1 cellular context compared by ENCODE assay signal in the genomic region with DNA sequence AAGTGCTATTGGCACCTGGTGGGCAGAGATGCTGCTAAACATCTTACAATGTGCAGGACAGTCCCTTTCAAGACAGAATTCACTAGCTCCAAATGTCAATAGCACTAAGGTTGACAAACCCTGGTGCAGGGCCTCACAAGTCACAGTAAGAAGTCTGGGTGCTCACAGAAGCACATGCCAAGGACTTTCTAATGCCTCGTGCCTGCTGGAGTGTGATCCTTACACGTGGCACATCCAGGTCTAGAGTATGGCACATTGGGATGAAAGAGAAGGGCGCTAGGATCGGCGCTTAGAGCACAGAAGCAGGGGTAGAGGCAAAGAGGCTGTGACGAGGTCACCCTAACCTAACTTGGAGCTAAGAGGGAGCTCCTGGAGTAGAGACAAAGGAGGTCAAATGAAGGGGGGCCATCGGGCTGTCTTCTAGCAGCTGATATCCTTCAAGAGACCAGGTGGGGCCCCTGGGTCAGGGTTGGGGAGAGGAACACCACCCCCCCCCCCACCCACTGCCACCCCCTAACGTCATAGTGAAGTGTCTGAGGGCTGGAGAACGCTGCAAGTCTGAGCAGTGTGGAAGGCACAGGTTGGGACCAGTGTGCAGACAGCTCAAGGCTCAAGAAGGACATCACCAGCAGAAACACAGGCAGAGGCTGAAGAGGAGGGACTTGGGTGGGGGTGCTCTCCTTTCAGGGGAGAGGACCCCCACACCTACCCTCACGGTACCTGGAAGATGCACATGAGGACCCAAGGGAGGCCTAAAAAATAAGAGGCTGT.
TF ChIP-seq lines count a peak whose summit lies in the region.

No MANE protein-coding gene starts in this region.

TF ChIP-seq in K562, 482 proteins besides CTCF, POLR2A, EP300 and RAD21 (continued from another document):
- TF ChIP-seq CTBP1 (IDR thresholded peaks at IDR 0.05; ENCODE audit: borderline replicate concordance) (no peak), EHMT2 (IDR thresholded peaks at IDR 0.05) (no peak), L3MBTL2 (IDR thresholded peaks at IDR 0.05) (no peak), JUND (IDR thresholded peaks at IDR 0.05; ENCODE audit: borderline replicate concordance, low read depth, low read length) (no peak), JUND (tag; IDR thresholded peaks at IDR 0.05; ENCODE audit: borderline replicate concordance, low read depth, low read length) (no peak), RFX5 (IDR thresholded peaks at IDR 0.05; ENCODE audit: low read depth, low read length) (no peak), ZNF3 (CRISPR knock-in tag; IDR thresholded peaks at IDR 0.05) (no peak), ZC3H4 (CRISPR knock-in tag; IDR thresholded peaks at IDR 0.05; ENCODE audit: borderline replicate concordance) (no peak), ELF1 (tag; IDR thresholded peaks at IDR 0.05) (no peak), GABPB1 (CRISPR knock-in tag; IDR thresholded peaks at IDR 0.05) (peak; percentile 45; the same call in 1 of the 2 replicates), TBP (optimal IDR thresholded peaks at IDR 0.05; ENCODE audit: low read depth, low read length) (peak; percentile 14), SMARCB1 (IDR thresholded peaks at IDR 0.05; ENCODE audit: insufficient read length, low read depth) (no peak), MED1 (CRISPR knock-in tag; IDR thresholded peaks at IDR 0.05; ENCODE audit: borderline replicate concordance) (no peak), RBM34 (IDR thresholded peaks at IDR 0.05; ENCODE audit: borderline replicate concordance, insufficient read depth, low read length) (no peak)
- TF ChIP-seq, protein P1, sequence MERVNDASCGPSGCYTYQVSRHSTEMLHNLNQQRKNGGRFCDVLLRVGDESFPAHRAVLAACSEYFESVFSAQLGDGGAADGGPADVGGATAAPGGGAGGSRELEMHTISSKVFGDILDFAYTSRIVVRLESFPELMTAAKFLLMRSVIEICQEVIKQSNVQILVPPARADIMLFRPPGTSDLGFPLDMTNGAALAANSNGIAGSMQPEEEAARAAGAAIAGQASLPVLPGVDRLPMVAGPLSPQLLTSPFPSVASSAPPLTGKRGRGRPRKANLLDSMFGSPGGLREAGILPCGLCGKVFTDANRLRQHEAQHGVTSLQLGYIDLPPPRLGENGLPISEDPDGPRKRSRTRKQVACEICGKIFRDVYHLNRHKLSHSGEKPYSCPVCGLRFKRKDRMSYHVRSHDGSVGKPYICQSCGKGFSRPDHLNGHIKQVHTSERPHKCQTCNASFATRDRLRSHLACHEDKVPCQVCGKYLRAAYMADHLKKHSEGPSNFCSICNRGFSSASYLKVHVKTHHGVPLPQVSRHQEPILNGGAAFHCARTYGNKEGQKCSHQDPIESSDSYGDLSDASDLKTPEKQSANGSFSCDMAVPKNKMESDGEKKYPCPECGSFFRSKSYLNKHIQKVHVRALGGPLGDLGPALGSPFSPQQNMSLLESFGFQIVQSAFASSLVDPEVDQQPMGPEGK (CRISPR knock-in tag; IDR thresholded peaks at IDR 0.05; ENCODE audit: borderline replicate concordance): no peak
- TF ChIP-seq, protein P2, sequence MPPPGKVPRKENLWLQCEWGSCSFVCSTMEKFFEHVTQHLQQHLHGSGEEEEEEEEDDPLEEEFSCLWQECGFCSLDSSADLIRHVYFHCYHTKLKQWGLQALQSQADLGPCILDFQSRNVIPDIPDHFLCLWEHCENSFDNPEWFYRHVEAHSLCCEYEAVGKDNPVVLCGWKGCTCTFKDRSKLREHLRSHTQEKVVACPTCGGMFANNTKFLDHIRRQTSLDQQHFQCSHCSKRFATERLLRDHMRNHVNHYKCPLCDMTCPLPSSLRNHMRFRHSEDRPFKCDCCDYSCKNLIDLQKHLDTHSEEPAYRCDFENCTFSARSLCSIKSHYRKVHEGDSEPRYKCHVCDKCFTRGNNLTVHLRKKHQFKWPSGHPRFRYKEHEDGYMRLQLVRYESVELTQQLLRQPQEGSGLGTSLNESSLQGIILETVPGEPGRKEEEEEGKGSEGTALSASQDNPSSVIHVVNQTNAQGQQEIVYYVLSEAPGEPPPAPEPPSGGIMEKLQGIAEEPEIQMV (tag; conservative IDR thresholded peaks at IDR 0.05; ENCODE audit: low read depth): peak; percentile 45; the same call in 1 of the 2 replicates
- TF ChIP-seq, protein P3, sequence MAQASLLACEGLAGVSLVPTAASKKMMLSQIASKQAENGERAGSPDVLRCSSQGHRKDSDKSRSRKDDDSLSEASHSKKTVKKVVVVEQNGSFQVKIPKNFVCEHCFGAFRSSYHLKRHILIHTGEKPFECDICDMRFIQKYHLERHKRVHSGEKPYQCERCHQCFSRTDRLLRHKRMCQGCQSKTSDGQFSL (CRISPR knock-in tag; IDR thresholded peaks at IDR 0.05): 0 out of 2 replicates have a peak, but pooled peaks have one; percentile 58
- TF ChIP-seq, protein P3 (tag; IDR thresholded peaks at IDR 0.05): no peak
- TF ChIP-seq, protein P4, sequence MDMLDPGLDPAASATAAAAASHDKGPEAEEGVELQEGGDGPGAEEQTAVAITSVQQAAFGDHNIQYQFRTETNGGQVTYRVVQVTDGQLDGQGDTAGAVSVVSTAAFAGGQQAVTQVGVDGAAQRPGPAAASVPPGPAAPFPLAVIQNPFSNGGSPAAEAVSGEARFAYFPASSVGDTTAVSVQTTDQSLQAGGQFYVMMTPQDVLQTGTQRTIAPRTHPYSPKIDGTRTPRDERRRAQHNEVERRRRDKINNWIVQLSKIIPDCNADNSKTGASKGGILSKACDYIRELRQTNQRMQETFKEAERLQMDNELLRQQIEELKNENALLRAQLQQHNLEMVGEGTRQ (CRISPR knock-in tag; IDR thresholded peaks at IDR 0.05): no peak
- TF ChIP-seq, protein P5, sequence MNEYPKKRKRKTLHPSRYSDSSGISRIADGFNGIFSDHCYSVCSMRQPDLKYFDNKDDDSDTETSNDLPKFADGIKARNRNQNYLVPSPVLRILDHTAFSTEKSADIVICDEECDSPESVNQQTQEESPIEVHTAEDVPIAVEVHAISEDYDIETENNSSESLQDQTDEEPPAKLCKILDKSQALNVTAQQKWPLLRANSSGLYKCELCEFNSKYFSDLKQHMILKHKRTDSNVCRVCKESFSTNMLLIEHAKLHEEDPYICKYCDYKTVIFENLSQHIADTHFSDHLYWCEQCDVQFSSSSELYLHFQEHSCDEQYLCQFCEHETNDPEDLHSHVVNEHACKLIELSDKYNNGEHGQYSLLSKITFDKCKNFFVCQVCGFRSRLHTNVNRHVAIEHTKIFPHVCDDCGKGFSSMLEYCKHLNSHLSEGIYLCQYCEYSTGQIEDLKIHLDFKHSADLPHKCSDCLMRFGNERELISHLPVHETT (CRISPR knock-in tag; conservative IDR thresholded peaks at IDR 0.05 in 1 of 2, IDR thresholded peaks at IDR 0.05 in 1 of 2): no peak
- TF ChIP-seq, protein P6, sequence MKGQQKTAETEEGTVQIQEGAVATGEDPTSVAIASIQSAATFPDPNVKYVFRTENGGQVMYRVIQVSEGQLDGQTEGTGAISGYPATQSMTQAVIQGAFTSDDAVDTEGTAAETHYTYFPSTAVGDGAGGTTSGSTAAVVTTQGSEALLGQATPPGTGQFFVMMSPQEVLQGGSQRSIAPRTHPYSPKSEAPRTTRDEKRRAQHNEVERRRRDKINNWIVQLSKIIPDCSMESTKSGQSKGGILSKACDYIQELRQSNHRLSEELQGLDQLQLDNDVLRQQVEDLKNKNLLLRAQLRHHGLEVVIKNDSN (CRISPR knock-in tag; IDR thresholded peaks at IDR 0.05): 0 out of 2 replicates have a peak, but pooled peaks have one; percentile 8
- TF ChIP-seq, protein P7, sequence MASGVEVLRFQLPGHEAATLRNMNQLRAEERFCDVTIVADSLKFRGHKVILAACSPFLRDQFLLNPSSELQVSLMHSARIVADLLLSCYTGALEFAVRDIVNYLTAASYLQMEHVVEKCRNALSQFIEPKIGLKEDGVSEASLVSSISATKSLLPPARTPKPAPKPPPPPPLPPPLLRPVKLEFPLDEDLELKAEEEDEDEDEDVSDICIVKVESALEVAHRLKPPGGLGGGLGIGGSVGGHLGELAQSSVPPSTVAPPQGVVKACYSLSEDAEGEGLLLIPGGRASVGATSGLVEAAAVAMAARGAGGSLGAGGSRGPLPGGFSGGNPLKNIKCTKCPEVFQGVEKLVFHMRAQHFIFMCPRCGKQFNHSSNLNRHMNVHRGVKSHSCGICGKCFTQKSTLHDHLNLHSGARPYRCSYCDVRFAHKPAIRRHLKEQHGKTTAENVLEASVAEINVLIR (CRISPR knock-in tag; IDR thresholded peaks at IDR 0.05): no peak
